9 cellular contexts compared by ENCODE assay signal in the genomic region with DNA sequence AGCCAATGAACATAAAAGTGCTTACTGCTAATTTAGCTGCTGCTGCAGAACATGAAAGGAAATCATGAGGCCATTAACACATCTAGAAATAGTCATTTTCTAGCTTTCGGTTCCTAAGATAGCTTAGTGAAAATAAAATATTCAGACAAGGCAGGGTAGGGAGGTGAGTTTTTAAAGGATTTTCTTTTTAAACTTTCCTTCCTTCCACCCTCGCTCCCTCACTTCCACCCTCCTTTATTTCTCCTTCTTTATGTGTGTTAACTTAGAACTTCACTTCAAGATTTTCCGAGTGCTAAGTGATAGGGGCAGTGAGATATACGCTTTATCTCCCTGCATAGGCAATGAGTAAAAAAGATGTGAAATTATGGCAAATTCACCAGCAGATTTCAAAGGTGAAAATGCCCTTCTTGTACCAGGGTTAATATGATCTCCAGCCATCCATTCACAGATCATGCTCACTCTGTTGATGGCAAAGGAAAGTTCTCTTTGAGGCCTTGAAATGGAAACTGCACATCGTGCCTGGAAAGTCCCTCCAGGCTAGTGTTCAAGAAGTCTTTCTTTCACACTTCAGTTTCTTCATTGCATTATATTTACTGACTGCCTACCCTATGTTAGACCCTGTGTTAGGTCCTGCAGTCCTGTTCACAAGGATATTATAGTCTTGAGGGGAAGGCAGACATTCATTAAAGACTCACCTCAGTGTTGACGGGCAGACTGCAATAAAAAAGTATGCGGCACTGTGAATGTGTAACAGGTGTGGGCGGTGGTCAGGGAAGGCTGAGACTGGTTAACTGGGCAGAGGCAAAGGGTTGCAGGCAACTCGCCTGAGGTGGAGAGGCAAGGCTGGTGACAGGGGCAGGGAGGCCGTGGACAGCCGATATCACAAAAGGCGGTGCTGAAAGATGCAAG.
A peak's percentile ranks its signal among the peaks of the same experiment; 100 is the strongest.
DNase-seq lines count a peak whose midpoint lies in the region; ATAC-seq and TF ChIP-seq lines count a peak whose summit lies in the region.
"Had no signal": no experiment of that assay in that cellular context is flagged by ENCODE, and none has a peak within 500 bp of the region (broad histone marks: within the 10 kb centered on the region; RNA-seq: fewer than 3 reads in every experiment).

No MANE protein-coding gene starts in this region.

- peak overlapping the region; percentile 6 to 83 for H3K27ac Mint-ChIP-seq in natural killer cell treated with Interleukin-12 subunit alpha and Interleukin-12 subunit beta and Interleukin-15 and Interleukin-18, amount 100 ng/mL, for 72 hours
- H3K27ac Mint-ChIP-seq: dendritic cell treated with granulocyte-macrophage colony-stimulating factor and Interleukin-4, amounts not matched to agents 40 ng/mL and 50 ng/mL, for 4 days had no signal

- peaks cover 0 to 13% of the 10 kb centered on the region in 2 donors for H3K4me1 Mint-ChIP-seq in natural killer cell treated with Interleukin-12 subunit alpha and Interleukin-12 subunit beta and Interleukin-15 and Interleukin-18, amount 100 ng/mL, for 72 hours (ENCODE audit: low read depth in 2 of 2)

- H3K27me3 ChIP-seq in MG63: 0 out of 2 replicates have a peak, but pooled peaks cover 2% of the 10 kb centered on the region

- no peaks in the 10 kb centered on the region for H3K9me3 ChIP-seq in MG63

- H3K4me3 ChIP-seq in coronary artery (no peak overlapping the region), MG63 (no peak overlapping the region)

- DNase-seq in RPMI8226 (peak; percentile 76), SW 1271 (lab: John Stamatoyannopoulos, UW) (no peak), coronary artery (ENCODE audit: low spot score) (no peak), MG63 (no peak), glomerular visceral epithelial cell (ENCODE audit: extremely low spot score) (no peak)
- DNase-seq in natural killer cell treated with Interleukin-12 subunit alpha and Interleukin-12 subunit beta and Interleukin-15 and Interleukin-18, amount 100 ng/mL, for 72 hours (ENCODE audit: low spot score): no peak

- ATAC-seq in GM18519 (IDR thresholded peaks at IDR 0.05; ENCODE audit: low FRiP score, unreplicated experiment) (peak; percentile 75), GM21786 (IDR thresholded peaks at IDR 0.05; ENCODE audit: unreplicated experiment) (peak; percentile 82)
- ATAC-seq in natural killer cell treated with Interleukin-12 subunit alpha and Interleukin-12 subunit beta and Interleukin-15 and Interleukin-18, amount 100 ng/mL, for 72 hours: peak in 1 of 2 donors; percentile 71

- H3K27me3 Mint-ChIP-seq in natural killer cell treated with Interleukin-12 subunit alpha and Interleukin-12 subunit beta and Interleukin-15 and Interleukin-18, amount 100 ng/mL, for 72 hours: peaks cover 0 to 2% of the 10 kb centered on the region in 2 donors
- H3K27me3 Mint-ChIP-seq: dendritic cell treated with granulocyte-macrophage colony-stimulating factor and Interleukin-4, amounts not matched to agents 40 ng/mL and 50 ng/mL, for 4 days had no signal

- H3K36me3 Mint-ChIP-seq in natural killer cell treated with Interleukin-12 subunit alpha and Interleukin-12 subunit beta and Interleukin-15 and Interleukin-18, amount 100 ng/mL, for 72 hours: peaks cover 9% of the 10 kb centered on the region

- H3K9me3 Mint-ChIP-seq in natural killer cell treated with Interleukin-12 subunit alpha and Interleukin-12 subunit beta and Interleukin-15 and Interleukin-18, amount 100 ng/mL, for 72 hours: no peaks in the 10 kb centered on the region

- peak overlapping the region; percentile 81 for H3K4me3 Mint-ChIP-seq in natural killer cell treated with Interleukin-12 subunit alpha and Interleukin-12 subunit beta and Interleukin-15 and Interleukin-18, amount 100 ng/mL, for 72 hours
- H3K4me3 Mint-ChIP-seq: dendritic cell treated with granulocyte-macrophage colony-stimulating factor and Interleukin-4, amounts not matched to agents 40 ng/mL and 50 ng/mL, for 4 days had no signal

- H3K27ac ChIP-seq in coronary artery: no peak overlapping the region

- no peak for TF ChIP-seq CTCF in coronary artery (IDR thresholded peaks at IDR 0.05)

- H3K36me3 ChIP-seq in MG63: no peaks in the 10 kb centered on the region
